8 cellular contexts compared by ENCODE assay signal in genomic region chr2:38875576-38876367, GRCh38. TPM values are rescaled to one million over a fixed set of nuclear protein-coding genes. Genes with fewer than 3 reads are reported as not detected.
DNase-seq lines count a peak whose midpoint lies in the region; TF ChIP-seq lines count a peak whose summit lies in the region.

Gene DHX57 (minus strand): TSS chr2:38875934. CDS start chr2:38868405, 7,529 bp downstream.
Gene MORN2 (plus strand): TSS chr2:38875976.

- in situ Hi-C loops in HAP-1 (cut with MboI; ENCODE audit: low sequenced_read_pairs), result no loop called here

- peaks cover 7% of the 10 kb centered on the region for H3K4me1 ChIP-seq in HAP-1

- no peaks in the 10 kb centered on the region for H3K27me3 ChIP-seq in HAP-1 (ENCODE audit: low read depth)

- peak within 1 kb of the TSS; percentile 93 for H3K4me3 ChIP-seq in HAP-1

- DNase-seq in GF-D8 (lab: John Stamatoyannopoulos, UW) (peak; percentile 40), HAP-1 (ENCODE audit: low spot score in 2 of 2) (peak; percentile 68 to 91), M059J (ENCODE audit: low read depth) (peak; percentile 85), SHP77 treated with DMSO at 0.1 percent for 48 hours (lab: John Stamatoyannopoulos, UW) (peak; percentile 57), germinal center (ENCODE audit: low spot score) (peak; percentile 92), non-pigmented ciliary epithelial cell (ENCODE audit: low read depth) (peak; percentile 31)
- DNase-seq in activated gamma-delta T cell treated with anti-CD3 and anti-CD28 coated beads, Interleukin-2, amount 50 U/mL, for 16 hours (ENCODE audit: low read depth), result peak; percentile 53

- no peaks in the 10 kb centered on the region; the same call in 1 of the 2 replicates for H3K36me3 ChIP-seq in HAP-1 (replicated peaks)

- no peak for TF ChIP-seq CTCF in subcutaneous adipose tissue (IDR thresholded peaks at IDR 0.05; ENCODE audit: low read depth)

- H3K9me3 ChIP-seq in HAP-1, result peaks cover 9% of the 10 kb centered on the region; the same call in 1 of the 2 replicates

RNA-seq across cellular contexts. Expression of gene DHX57, which starts in this region (rescaled TPM):
- total RNA-seq in M059J (2014; rRNA removed; shearing (Covaris generic)), result 5.6 and 12.3 TPM in 2 replicates
- total RNA-seq in subcutaneous adipose tissue, result 10 to 100 TPM; 12.6 to 19.1 (median 14.6) TPM

RNA-seq across cellular contexts. Expression of gene MORN2, which starts in this region (rescaled TPM):
- 30.6 and 34.7 TPM in 2 replicates for total RNA-seq in M059J (2014; rRNA removed; shearing (Covaris generic))
- 10 to 100 TPM in 2 of 4 donors, 1 to 10 TPM in 2; 7.5 to 17.8 (median 10.3) TPM for total RNA-seq in subcutaneous adipose tissue

Comparison
In these comparisons a context has a peak if more than half of its experiments do, and no peak if none do; other contexts are left out.
1. Peak in every context shown above with its lines: DNase-seq and H3K4me3 ChIP-seq.
2. DNase-seq: peak in every context shown above with its lines; median percentile 92 in germinal center; 85 in M059J; 80 in HAP-1; 57 in SHP77 treated with DMSO at 0.1 percent for 48 hours; 53 in activated gamma-delta T cell treated with anti-CD3 and anti-CD28 coated beads, Interleukin-2, amount 50 U/mL, for 16 hours; 40 in GF-D8; 31 in non-pigmented ciliary epithelial cell.